ENCODE assay signal across 8 cellular contexts in genomic region chr10:97640174-97640867, GRCh38. TPM values are rescaled to one million over a fixed set of nuclear protein-coding genes. Genes with fewer than 3 reads are reported as not detected.
DNase-seq lines count a peak whose midpoint lies in the region; ATAC-seq and TF ChIP-seq lines count a peak whose summit lies in the region.

Gene PI4K2A, plus strand, starts transcription at chr10:97640671. Its CDS starts 72 bp downstream, at chr10:97640743.

- H2AK5ac ChIP-seq in mesendoderm (ENCODE audit: low read length) = no peak within 1 kb of the TSS

- H3K27ac ChIP-seq in HUES48 (ENCODE audit: low read depth, low read length) (peak within 1 kb of the TSS; percentile 83), endodermal cell (ENCODE audit: low read depth, low read length) (peak within 1 kb of the TSS; percentile 38), mesendoderm (ENCODE audit: low read depth, low read length) (peak within 1 kb of the TSS; percentile 5)

- H3K4me2 ChIP-seq in mesendoderm (ENCODE audit: low read length) = peak within 1 kb of the TSS; percentile 81

- 3% methylated on average over 20 to 54 of the region's 54 CpGs for WGBS in endodermal cell (ENCODE audit: insufficient coverage in 1 of 2, insufficient read length in 1 of 2), 2 experiments
- no CpG with 5 or more reads among the region's 54 CpGs for WGBS in mesendoderm (ENCODE audit: extremely low coverage, insufficient coverage, low lambda C conversion rate)

- H3K79me2 ChIP-seq in mesendoderm (ENCODE audit: control insufficient read depth, insufficient read depth, low read length) = peaks cover 19% of the 10 kb centered on the region

- no peaks in the 10 kb centered on the region for H3K27me3 ChIP-seq in HUES48 (ENCODE audit: control insufficient read depth, insufficient read depth, low read length)
- H3K27me3 ChIP-seq in NT2/D1 (ENCODE audit: insufficient read depth, insufficient read length) = no peaks in the 10 kb centered on the region
- H3K27me3 ChIP-seq in endodermal cell (ENCODE audit: control insufficient read depth, insufficient read depth, low read length, poor library complexity, severe bottlenecking) = no peaks in the 10 kb centered on the region
- no peaks in the 10 kb centered on the region for H3K27me3 ChIP-seq in mesendoderm (ENCODE audit: insufficient read depth, low read length, poor library complexity)

- H3K4me1 ChIP-seq in HUES48 (ENCODE audit: control insufficient read depth, insufficient read depth, low read length) (peaks cover 15% of the 10 kb centered on the region), NT2/D1 (ENCODE audit: insufficient read depth, insufficient read length) (no peaks in the 10 kb centered on the region), endodermal cell (ENCODE audit: control insufficient read depth, insufficient read depth, low read length) (no peaks in the 10 kb centered on the region), mesendoderm (ENCODE audit: control insufficient read depth, low read depth, low read length) (no peaks in the 10 kb centered on the region)

- no peak within 1 kb of the TSS for H4K5ac ChIP-seq in mesendoderm (ENCODE audit: low read length)

- H2BK15ac ChIP-seq in mesendoderm (replicated peaks; ENCODE audit: low read depth) = no peak within 1 kb of the TSS

- no peak within 1 kb of the TSS for H4K8ac ChIP-seq in mesendoderm (ENCODE audit: low read depth, low read length)

- no peak within 1 kb of the TSS for H3K4ac ChIP-seq in mesendoderm (ENCODE audit: low read depth, low read length)

- H3K18ac ChIP-seq in mesendoderm (ENCODE audit: low read length) = peak within 1 kb of the TSS; percentile 20

- peak within 1 kb of the TSS; percentile 95 for H3K4me3 ChIP-seq in HUES48 (ENCODE audit: low read depth, low read length)
- peak within 1 kb of the TSS; percentile 85 for H3K4me3 ChIP-seq in NT2/D1 (ENCODE audit: insufficient read length, low read depth)
- H3K4me3 ChIP-seq in endodermal cell (ENCODE audit: low read length) = peak within 1 kb of the TSS; percentile 97
- H3K4me3 ChIP-seq in mesendoderm (ENCODE audit: low read length) = peak within 1 kb of the TSS; percentile 67

- CTCF ChIA-PET in Calu3 (lab: Charles Lee) = no interaction called here

- H3K9me3 ChIP-seq in HUES48 (ENCODE audit: control insufficient read depth, insufficient read depth, low read length) (no peaks in the 10 kb centered on the region), NT2/D1 (ENCODE audit: insufficient read depth, low read length) (no peaks in the 10 kb centered on the region), endodermal cell (ENCODE audit: control insufficient read depth, low read length) (no peaks in the 10 kb centered on the region)

- peaks cover 17% of the 10 kb centered on the region for H3K79me1 ChIP-seq in mesendoderm (ENCODE audit: low read length)

- H3K56ac ChIP-seq in mesendoderm (ENCODE audit: low read length) = peak within 1 kb of the TSS; percentile 95

- DNase-seq in Calu3 (peak; percentile 95), NT2/D1 (ENCODE audit: low read depth, low spot score) (peak; percentile 99), endodermal cell (peak; percentile 100), mesendoderm (peak; percentile 100)
- peak; percentile 91 to 99 (median 96) for DNase-seq in activated CD8-positive, alpha-beta memory T cell treated with anti-CD3 and anti-CD28 coated beads for 48 hours (ENCODE audit: low read depth in 2 of 3, low spot score in 2 of 3)
- DNase-seq in stimulated activated CD8-positive, alpha-beta memory T cell treated with anti-CD3 and anti-CD28 coated beads, Interleukin-12 subunit alpha, Interleukin-12 subunit beta, amount 100 ng/mL, for 4 hours (ENCODE audit: low read depth) = peak; percentile 98

- peak; percentile 97 for ATAC-seq in GM21423 (IDR thresholded peaks at IDR 0.05; ENCODE audit: unreplicated experiment)

- H3K4me3 Mint-ChIP-seq in Calu3 (ENCODE audit: low read depth, unreplicated experiment) = peak within 1 kb of the TSS; percentile 92
- peak within 1 kb of the TSS; percentile 88 for H3K4me3 Mint-ChIP-seq in endodermal cell

- peak within 1 kb of the TSS; percentile 99 for H3K23ac ChIP-seq in mesendoderm (ENCODE audit: low read length)

- H3K9ac ChIP-seq in HUES48 (ENCODE audit: low read depth, low read length) = peak within 1 kb of the TSS; percentile 73; the same call in 1 of the 2 replicates
- H3K9ac ChIP-seq in NT2/D1 (ENCODE audit: insufficient read length, low read depth) = peak within 1 kb of the TSS; percentile 91
- peak within 1 kb of the TSS; percentile 69 for H3K9ac ChIP-seq in endodermal cell (ENCODE audit: extremely low read depth, low read length, poor library complexity, severe bottlenecking)
- H3K9ac ChIP-seq in mesendoderm (ENCODE audit: low read length) = peak within 1 kb of the TSS; percentile 92

- H3K27ac Mint-ChIP-seq in Calu3 (ENCODE audit: unreplicated experiment) (peak within 1 kb of the TSS; percentile 93), endodermal cell (peak within 1 kb of the TSS; percentile 91)

- BruUV-seq in Calu3 (replicated peaks; lab: Mats Ljungman, UMichigan) = no TSS peak

- H3K36me3 ChIP-seq in HUES48 (ENCODE audit: control insufficient read depth, insufficient read depth, low read length) = peaks cover 18% of the 10 kb centered on the region
- peaks cover 12% of the 10 kb centered on the region for H3K36me3 ChIP-seq in NT2/D1 (ENCODE audit: insufficient read depth, insufficient read length, low read length)
- peaks cover 19% of the 10 kb centered on the region for H3K36me3 ChIP-seq in endodermal cell (ENCODE audit: control insufficient read depth, insufficient read depth, low read length)
- H3K36me3 ChIP-seq in mesendoderm (ENCODE audit: control insufficient read depth, insufficient read depth, low read length) = peaks cover 7% of the 10 kb centered on the region

- no peak within 1 kb of the TSS for H2BK5ac ChIP-seq in mesendoderm (ENCODE audit: low read length)

- H2BK120ac ChIP-seq in mesendoderm (ENCODE audit: low read depth, low read length) = no peak within 1 kb of the TSS

- intact Hi-C loops in Calu3 (cut with micrococcal nuclease; ENCODE audit: unreplicated experiment) = no loop called here

- peaks cover 25% of the 10 kb centered on the region for H3K36me3 Mint-ChIP-seq in Calu3 (ENCODE audit: insufficient read depth, unreplicated experiment)
- peaks cover 24% of the 10 kb centered on the region for H3K36me3 Mint-ChIP-seq in endodermal cell (ENCODE audit: low read depth)

- H3K27me3 Mint-ChIP-seq in Calu3 (ENCODE audit: unreplicated experiment) (no peaks in the 10 kb centered on the region), endodermal cell (ENCODE audit: insufficient read depth) (no peaks in the 10 kb centered on the region)

- no peaks in the 10 kb centered on the region for H3K9me3 Mint-ChIP-seq in Calu3 (ENCODE audit: low read depth, unreplicated experiment)
- no peaks in the 10 kb centered on the region for H3K9me3 Mint-ChIP-seq in endodermal cell

- H3K4me1 Mint-ChIP-seq in Calu3 (ENCODE audit: low read depth, unreplicated experiment) = peaks cover 9% of the 10 kb centered on the region
- peaks cover 10% of the 10 kb centered on the region for H3K4me1 Mint-ChIP-seq in endodermal cell

- TF ChIP-seq CTCF in Calu3 (IDR thresholded peaks at IDR 0.05; ENCODE audit: unreplicated experiment) (no peak), endodermal cell (conservative IDR thresholded peaks at IDR 0.05) (no peak)

RNA-seq across cellular contexts. Expression of gene PI4K2A, which starts in this region (rescaled TPM):
- 12.6 and 13.0 TPM in 2 replicates for total RNA-seq in Calu3 (2022)
- total RNA-seq in endodermal cell = 10 to 100 TPM; 14.5 to 18.1 TPM
- 14.4 TPM for polyA plus RNA-seq in endodermal cell (2013, experiment 1 of 2)
- polyA plus RNA-seq in endodermal cell (2013, experiment 2 of 2) = 13.6 TPM
- 13.6 TPM for polyA plus RNA-seq in mesendoderm (2013, experiment 1 of 2)
- polyA plus RNA-seq in mesendoderm (2013, experiment 2 of 2) = 14.2 TPM

Comparison
In these comparisons a context has a peak if more than half of its experiments do, and no peak if none do; other contexts are left out.
1. Peak in every context shown above with its lines: DNase-seq, ATAC-seq, H3K4me3 ChIP-seq and H3K27ac ChIP-seq.
2. H3K27ac ChIP-seq: peak in every context shown above with its lines; median percentile 83 in HUES48; 38 in endodermal cell; 5 in mesendoderm.